In genomic region chr13:51244637-51245405, GRCh38 we compare ENCODE assay signal across 27 cellular contexts. TPM values are rescaled to one million over a fixed set of nuclear protein-coding genes. Genes with fewer than 3 reads are reported as not detected.
DNase-seq lines count a peak whose midpoint lies in the region; ATAC-seq and TF ChIP-seq lines count a peak whose summit lies in the region.
"Had no signal": no experiment of that assay in that cellular context is flagged by ENCODE, and none has a peak within 500 bp of the region (broad histone marks: within the 10 kb centered on the region; RNA-seq: fewer than 3 reads in every experiment).

No MANE protein-coding gene starts in this region.

- H3K36me3 Mint-ChIP-seq in endodermal cell (ENCODE audit: low read depth), result peaks cover 43% of the 10 kb centered on the region
- H3K36me3 Mint-ChIP-seq: CD4-positive, CD25-positive, alpha-beta regulatory T cell; naive B cell had no signal

- peak overlapping the region; percentile 49 for H3K27ac Mint-ChIP-seq in endodermal cell
- H3K27ac Mint-ChIP-seq: activated naive CD8-positive, alpha-beta T cell treated with anti-CD3 and anti-CD28 coated beads, Interleukin-2, amount 50 U/mL, for 24 hours; activated T-cell treated with anti-CD3 and anti-CD28 coated beads, Interleukin-2, amount 50 U/mL, for 24 hours; CD4-positive, CD25-positive, alpha-beta regulatory T cell; naive B cell; stimulated activated naive CD8-positive, alpha-beta T cell treated with anti-CD3 and anti-CD28 coated beads, Interleukin-15, Interleukin-2, amounts not matched to agents 100 ng/mL and 50 ng/mL, for 24 hours had no signal

- H3K27me3 ChIP-seq in endodermal cell (ENCODE audit: control insufficient read depth, insufficient read depth, low read length, poor library complexity, severe bottlenecking) (no peaks in the 10 kb centered on the region), rectal smooth muscle tissue (ENCODE audit: control insufficient read depth, insufficient read depth, low read length) (no peaks in the 10 kb centered on the region)
- H3K27me3 ChIP-seq: transverse colon had no signal

- no peak for TF ChIP-seq CTCF in endodermal cell (conservative IDR thresholded peaks at IDR 0.05)

- H3K4me1 ChIP-seq in endodermal cell (ENCODE audit: control insufficient read depth, insufficient read depth, low read length), result no peaks in the 10 kb centered on the region
- H3K4me1 ChIP-seq in rectal smooth muscle tissue (ENCODE audit: control insufficient read depth, insufficient read depth, low read length), result peaks cover 29% of the 10 kb centered on the region
- H3K4me1 ChIP-seq: psoas muscle had no signal

- peaks cover 2% of the 10 kb centered on the region for H3K27me3 Mint-ChIP-seq in endodermal cell (ENCODE audit: insufficient read depth)

- no peak overlapping the region for H3K4me3 Mint-ChIP-seq in endodermal cell
- H3K4me3 Mint-ChIP-seq: activated naive CD8-positive, alpha-beta T cell treated with anti-CD3 and anti-CD28 coated beads, Interleukin-2, amount 50 U/mL, for 24 hours; activated T-cell treated with anti-CD3 and anti-CD28 coated beads, Interleukin-2, amount 50 U/mL, for 24 hours; CD4-positive, CD25-positive, alpha-beta regulatory T cell; stimulated activated naive CD8-positive, alpha-beta T cell treated with anti-CD3 and anti-CD28 coated beads, Interleukin-15, Interleukin-2, amounts not matched to agents 100 ng/mL and 50 ng/mL, for 24 hours had no signal

- TF ChIP-seq EP300 in Ishikawa (IDR thresholded peaks at IDR 0.05; ENCODE audit: borderline replicate concordance), result no peak

- ATAC-seq in GM19452 (IDR thresholded peaks at IDR 0.05; ENCODE audit: unreplicated experiment) (no peak), GM18867 (IDR thresholded peaks at IDR 0.05; ENCODE audit: unreplicated experiment) (no peak)
- ATAC-seq: activated naive CD8-positive, alpha-beta T cell treated with anti-CD3 and anti-CD28 coated beads, Interleukin-2, amount 50 U/mL, for 24 hours; GM12878; PC-3; psoas muscle; SK-N-SH treated with all-trans-retinoic acid at 6 μM for 48 hours had no signal

- H3K4me1 Mint-ChIP-seq in endodermal cell, result peaks cover 28% of the 10 kb centered on the region
- H3K4me1 Mint-ChIP-seq: activated naive CD8-positive, alpha-beta T cell treated with anti-CD3 and anti-CD28 coated beads, Interleukin-2, amount 50 U/mL, for 24 hours; CD4-positive, CD25-positive, alpha-beta regulatory T cell; naive B cell had no signal

- H3K9ac ChIP-seq in endodermal cell (ENCODE audit: extremely low read depth, low read length, poor library complexity, severe bottlenecking) (no peak overlapping the region), rectal smooth muscle tissue (ENCODE audit: low read length) (no peak overlapping the region)
- H3K9ac ChIP-seq: GM23248 had no signal

- no peaks in the 10 kb centered on the region for H3K9me3 Mint-ChIP-seq in endodermal cell
- H3K9me3 Mint-ChIP-seq: activated naive CD8-positive, alpha-beta T cell treated with anti-CD3 and anti-CD28 coated beads, Interleukin-2, amount 50 U/mL, for 24 hours; activated T-cell treated with anti-CD3 and anti-CD28 coated beads, Interleukin-2, amount 50 U/mL, for 24 hours; CD4-positive, CD25-positive, alpha-beta regulatory T cell; naive B cell; stimulated activated naive CD8-positive, alpha-beta T cell treated with anti-CD3 and anti-CD28 coated beads, Interleukin-15, Interleukin-2, amounts not matched to agents 100 ng/mL and 50 ng/mL, for 24 hours had no signal

- H3K27ac ChIP-seq in endodermal cell (ENCODE audit: low read depth, low read length), result no peak overlapping the region
- peak overlapping the region; percentile 19 for H3K27ac ChIP-seq in rectal smooth muscle tissue (ENCODE audit: low read depth, low read length)
- H3K27ac ChIP-seq: epithelial cell of prostate, GM23248, psoas muscle had no signal

- WGBS in endodermal cell (ENCODE audit: insufficient coverage in 1 of 2, insufficient read length in 1 of 2), 2 experiments, result 86 to 92% methylated on average over 11 to 14 of the region's 14 CpGs

- no peaks in the 10 kb centered on the region for H3K9me3 ChIP-seq in endodermal cell (ENCODE audit: control insufficient read depth, low read length)
- H3K9me3 ChIP-seq: psoas muscle, transverse colon had no signal

- H3K36me3 ChIP-seq in endodermal cell (ENCODE audit: control insufficient read depth, insufficient read depth, low read length) (peaks cover 96% of the 10 kb centered on the region), rectal smooth muscle tissue (ENCODE audit: control insufficient read depth, insufficient read depth, low read length) (no peaks in the 10 kb centered on the region)
- H3K36me3 ChIP-seq: transverse colon had no signal

- peak; percentile 29 for DNase-seq in NCI-H748 (lab: John Stamatoyannopoulos, UW; ENCODE audit: unreplicated experiment)
- no peak for DNase-seq in NCI-H748 treated with DMSO at 0.1 percent for 48 hours (lab: John Stamatoyannopoulos, UW)
- peak; percentile 68 for DNase-seq in endodermal cell
- no peak for DNase-seq in dermis blood vessel endothelial cell
- DNase-seq: activated CD4-positive, alpha-beta T cell treated with anti-CD3 and anti-CD28 coated beads for 48 hours; activated gamma-delta T cell treated with Interleukin-2 at 50 U/mL for 16 hours; activated naive CD8-positive, alpha-beta T cell treated with anti-CD3 and anti-CD28 coated beads, Interleukin-2, amount 50 U/mL, for 24 hours; activated T-cell treated with anti-CD3 and anti-CD28 coated beads, Interleukin-2, amount 50 U/mL, for 24 hours; CD4-positive, CD25-positive, alpha-beta regulatory T cell; cerebellar nuclear complex; glutamatergic neuron; GM23248; KBM-7; MM.1S; naive B cell; NK-92 treated with Interleukin-12 subunit alpha and Interleukin-12 subunit beta, amount 100 ng/mL, for 24 hours; PC-3; psoas muscle; transverse colon had no signal

- no peak for TF ChIP-seq RAD21 in Ishikawa (IDR thresholded peaks at IDR 0.05; ENCODE audit: low read depth)

- H3K4me3 ChIP-seq in endodermal cell (ENCODE audit: low read length), result no peak overlapping the region
- H3K4me3 ChIP-seq in rectal smooth muscle tissue (ENCODE audit: low read length), result no peak overlapping the region
- H3K4me3 ChIP-seq: GM12878, GM23248, psoas muscle, transverse colon had no signal

TF ChIP-seq in Ishikawa, 13 proteins besides CTCF, POLR2A, EP300 and RAD21:
- TF ChIP-seq CREB1 (IDR thresholded peaks at IDR 0.05; ENCODE audit: low read depth), result no peak
- TF ChIP-seq TCF12 (IDR thresholded peaks at IDR 0.05; ENCODE audit: low read depth), result peak; percentile 37; the same call in 1 of the 2 replicates
- TF ChIP-seq, protein P1, sequence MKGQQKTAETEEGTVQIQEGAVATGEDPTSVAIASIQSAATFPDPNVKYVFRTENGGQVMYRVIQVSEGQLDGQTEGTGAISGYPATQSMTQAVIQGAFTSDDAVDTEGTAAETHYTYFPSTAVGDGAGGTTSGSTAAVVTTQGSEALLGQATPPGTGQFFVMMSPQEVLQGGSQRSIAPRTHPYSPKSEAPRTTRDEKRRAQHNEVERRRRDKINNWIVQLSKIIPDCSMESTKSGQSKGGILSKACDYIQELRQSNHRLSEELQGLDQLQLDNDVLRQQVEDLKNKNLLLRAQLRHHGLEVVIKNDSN (IDR thresholded peaks at IDR 0.05), result no peak
- TF ChIP-seq TEAD4 (IDR thresholded peaks at IDR 0.05), result no peak
- TF ChIP-seq YY1 (IDR thresholded peaks at IDR 0.05; ENCODE audit: low read depth), result no peak

RNA-seq across cellular contexts. Expression of gene FAM124A, which starts 22.6 kb away (rescaled TPM):
- total RNA-seq in endodermal cell (10 to 100 TPM; 49.7 to 56.6 TPM), dermis blood vessel endothelial cell (9.4 and 9.7 TPM in 2 replicates)
- 9.0 TPM for polyA plus RNA-seq in endodermal cell (2013, experiment 1 of 2)
- polyA plus RNA-seq in endodermal cell (2013, experiment 2 of 2), result 7.9 TPM
- total RNA-seq: CD4-positive, CD25-positive, alpha-beta regulatory T cell; GM12878; GM23248 had no signal
- polyA plus RNA-seq: CD4-positive, CD25-positive, alpha-beta regulatory T cell; GM12878; GM23248 had no signal

Comparison
In these comparisons a context has a peak if more than half of its experiments do, and no peak if none do; other contexts are left out.
1. DNase-seq: peak in NCI-H748 (single experiment) and endodermal cell (single experiment); none in NCI-H748 treated with DMSO at 0.1 percent for 48 hours (single experiment) and dermis blood vessel endothelial cell (single experiment).